In genomic region chr10:79779992-79780391, GRCh38 we compare ENCODE assay signal across 7 cellular contexts. TPM values are rescaled to one million over a fixed set of nuclear protein-coding genes. Genes with fewer than 3 reads are reported as not detected.
"Had no signal": no experiment of that assay in that cellular context is flagged by ENCODE, and none has a peak within 500 bp of the region (broad histone marks: within the 10 kb centered on the region; RNA-seq: fewer than 3 reads in every experiment).

No MANE protein-coding gene starts in this region.

RNA-seq across cellular contexts. Expression of gene NUTM2E, which starts 46.5 kb away (rescaled TPM):
- total RNA-seq: activated CD8-positive, alpha-beta memory T cell treated with anti-CD3 and anti-CD28 coated beads for 36 hours; activated naive CD4-positive, alpha-beta T cell treated with anti-CD3 and anti-CD28 coated beads, Interleukin-2, amount 50 U/mL, for 72 hours; activated naive CD8-positive, alpha-beta T cell treated with anti-CD3 and anti-CD28 coated beads for 36 hours; activated T-cell treated with anti-CD3 and anti-CD28 coated beads, Interleukin-2, amount 50 U/mL, for 72 hours; activated T-helper 1 cell treated with anti-CD3 and anti-CD28 coated beads, Interleukin-12 subunit alpha, Interleukin-12 subunit beta, Interleukin-2, Interleukin-4 antibody, amounts not matched to agents 30 ng/mL and 10 ng/mL and 1 ng/mL, durations not matched to agents 14 hours and 24 hours and 36 hours; aorta; cardiac septum had no signal
- polyA plus RNA-seq: aorta had no signal
